In genomic region chr6:109002100-109002697, GRCh38 we compare ENCODE assay signal across 9 cellular contexts.
DNase-seq lines count a peak whose midpoint lies in the region; ATAC-seq, FAIRE-seq and TF ChIP-seq lines count a peak whose summit lies in the region.
"Had no signal": no experiment of that assay in that cellular context is flagged by ENCODE, and none has a peak within 500 bp of the region (broad histone marks: within the 10 kb centered on the region; RNA-seq: fewer than 3 reads in every experiment).

No MANE protein-coding gene starts in this region.

- intact Hi-C loops in body of pancreas (cut with DNase I) = no loop called here
- intact Hi-C loops in left ventricle myocardium superior (cut with micrococcal nuclease) = loop anchor here (10.0 kb wide), 1 partner anchor 63 kb away; no protein-coding TSS in a partner anchor

- ATAC-seq in body of pancreas (peak; percentile 86), left ventricle myocardium superior (peak; percentile 78)

- peak; percentile 71 for FAIRE-seq in D721Med (lab: Jason Lieb, UNC)
- FAIRE-seq in HTR-8/SVneo (lab: Jason Lieb, UNC) = no peak

- no peaks in the 10 kb centered on the region for H3K9me3 ChIP-seq in body of pancreas

- peak in 2 of 3 donors; percentile 32 to 36 for TF ChIP-seq POLR2A in body of pancreas (IDR thresholded peaks at IDR 0.05)

- no peak overlapping the region for H3K4me3 ChIP-seq in body of pancreas

- DNase-seq in D721Med (ENCODE audit: insufficient read length, low spot score) (no peak), body of pancreas (peak in 3 of 4 donors; percentile 25 to 63 (median 50)), left ventricle myocardium superior (no peak), renal cortical epithelial cell (ENCODE audit: low read depth) (peak; percentile 79), NCI-H82 treated with DMSO at 0.1 percent for 48 hours (lab: John Stamatoyannopoulos, UW; ENCODE audit: unreplicated experiment) (no peak), GF-D8 (lab: John Stamatoyannopoulos, UW) (no peak), HTR-8/SVneo (ENCODE audit: insufficient read length, low spot score) (no peak)
- no peak for DNase-seq in stimulated activated naive CD4-positive, alpha-beta T cell treated with Interleukin-2 at 50 U/mL for 16 hours (lab: John Stamatoyannopoulos, UW)
- DNase-seq: activated T-cell treated with anti-CD3 and anti-CD28 coated beads, Interleukin-2, amount 50 U/mL, for 24 hours had no signal

- H3K36me3 ChIP-seq in body of pancreas (replicated peaks in 1 of 2; ENCODE audit: insufficient read depth in 1 of 2, low read depth in 2 of 2) = peaks cover 0 to 9% of the 10 kb centered on the region in 2 donors

- peak overlapping the region; percentile 86 to 99 (median 87) for H3K27ac ChIP-seq in body of pancreas

- H3K4me1 ChIP-seq in body of pancreas = peaks cover 65% of the 10 kb centered on the region

- no peak for TF ChIP-seq CTCF in D721Med (IDR thresholded peaks at IDR 0.05; ENCODE audit: insufficient read depth, missing control alignments)
- no peak for TF ChIP-seq CTCF in body of pancreas (IDR thresholded peaks at IDR 0.05)

- 14 to 19% methylated on average over 3 of the region's 3 CpGs for WGBS in body of pancreas, 2 donors

- H3K27me3 ChIP-seq in body of pancreas = no peaks in the 10 kb centered on the region

Comparison
In these comparisons a context has a peak if more than half of its experiments do, and no peak if none do; other contexts are left out.
1. DNase-seq: peak in body of pancreas (3 of 4) and renal cortical epithelial cell (single experiment); none in D721Med (single experiment), left ventricle myocardium superior (single experiment), NCI-H82 treated with DMSO at 0.1 percent for 48 hours (single experiment), GF-D8 (single experiment), stimulated activated naive CD4-positive, alpha-beta T cell treated with Interleukin-2 at 50 U/mL for 16 hours (single experiment) and HTR-8/SVneo (single experiment).